13 cellular contexts compared by ENCODE assay signal in the genomic region with DNA sequence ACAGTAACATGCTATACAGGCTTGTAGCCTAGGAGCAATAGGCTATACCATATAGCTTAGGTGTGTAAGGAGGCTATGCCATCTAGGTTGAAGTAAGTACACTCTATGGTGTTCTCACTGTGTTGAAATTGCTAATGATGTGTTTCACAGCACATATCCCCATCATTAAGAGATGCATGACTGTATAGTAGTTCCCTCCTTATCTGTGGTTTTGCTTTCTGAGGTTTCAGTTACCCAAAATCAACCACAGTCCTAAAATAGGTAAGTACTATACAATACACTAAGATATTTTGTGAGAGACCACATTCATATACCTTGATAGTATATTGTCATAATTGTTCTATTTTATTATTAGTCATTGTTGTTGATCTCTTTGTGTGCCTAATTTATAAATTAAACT.
DNase-seq lines count a peak whose midpoint lies in the region; ATAC-seq and TF ChIP-seq lines count a peak whose summit lies in the region.
"Had no signal": no experiment of that assay in that cellular context is flagged by ENCODE, and none has a peak within 500 bp of the region (broad histone marks: within the 10 kb centered on the region; RNA-seq: fewer than 3 reads in every experiment).

No MANE protein-coding gene starts in this region.

- CTCF ChIA-PET in GM10248 (lab: Yijun Ruan, JAX) = interaction anchor here (1.2 to 1.4 kb wide), 2 partner anchors 10 to 11 kb away, joined by 3 to 8 read pairs; no protein-coding TSS in a partner anchor

- POLR2A ChIA-PET in GM10248 (lab: Yijun Ruan, JAX) = no interaction called here

- peak; percentile 28 for DNase-seq in MV-4-11 (lab: John Stamatoyannopoulos, UW)
- DNase-seq in hepatic stellate cell (ENCODE audit: low spot score) = no peak
- no peak for DNase-seq in D341Med (ENCODE audit: low spot score)
- no peak for DNase-seq in SW480 (ENCODE audit: low spot score)
- DNase-seq in GM10248 (ENCODE audit: extremely low spot score) = no peak
- DNase-seq: activated CD4-positive, alpha-beta T cell treated with anti-CD3 and anti-CD28 coated beads, Interleukin-2, amount 10 ng/mL, durations not matched to agents 7 days and 5 days; foreskin fibroblast; GF-D8; kidney; NCI-H774 had no signal

- ATAC-seq in GM18519 (IDR thresholded peaks at IDR 0.05; ENCODE audit: low FRiP score, unreplicated experiment) = peak; percentile 97
- ATAC-seq in GM21447 (IDR thresholded peaks at IDR 0.05; ENCODE audit: unreplicated experiment) = peak; percentile 84
- ATAC-seq in HG03045 (IDR thresholded peaks at IDR 0.05; ENCODE audit: unreplicated experiment) = peak; percentile 71

- TF ChIP-seq CTCF in GM10248 (IDR thresholded peaks at IDR 0.05; ENCODE audit: control extremely low read depth, extremely low read depth, low read depth, missing control alignments) = no peak
